1 cellular context compared by ENCODE assay signal in genomic region chr6:136501514-136501913, GRCh38.
TF ChIP-seq lines count a peak whose summit lies in the region.

No MANE protein-coding gene starts in this region.

TF ChIP-seq in K562, 482 proteins besides CTCF, POLR2A, EP300 and RAD21 (continues in another document):
- TF ChIP-seq ZBTB5 (IDR thresholded peaks at IDR 0.05) (no peak), CEBPG (CRISPR knock-in tag; IDR thresholded peaks at IDR 0.05) (peak; percentile 38), CEBPG (tag; conservative IDR thresholded peaks at IDR 0.05 in 1 of 2, IDR thresholded peaks at IDR 0.05 in 1 of 2) (peak; percentile 97 to 98), NCOR1 (IDR thresholded peaks at IDR 0.05) (peak; percentile 36; the same call in 1 of the 2 replicates), GTF2E2 (tag; IDR thresholded peaks at IDR 0.05) (0 out of 2 replicates have a peak, but pooled peaks have one; percentile 45), SMAD4 (CRISPR knock-in tag; conservative IDR thresholded peaks at IDR 0.05) (peak; percentile 78; the same call in 1 of the 2 replicates), FOXP4 (CRISPR knock-in tag; IDR thresholded peaks at IDR 0.05; ENCODE audit: borderline replicate concordance) (no peak), SMARCA4 (IDR thresholded peaks at IDR 0.05) (peak; percentile 42; the same call in 1 of the 2 replicates), CXXC5 (CRISPR knock-in tag; IDR thresholded peaks at IDR 0.05) (no peak), CHAMP1 (IDR thresholded peaks at IDR 0.05) (no peak), NFE2 (IDR thresholded peaks at IDR 0.05; ENCODE audit: low read depth) (no peak), ATF6 (CRISPR knock-in tag; IDR thresholded peaks at IDR 0.05) (no peak), PBX2 (CRISPR knock-in tag; IDR thresholded peaks at IDR 0.05; ENCODE audit: low read depth) (no peak), PBX2 (tag; conservative IDR thresholded peaks at IDR 0.05; ENCODE audit: low read depth) (peak; percentile 84), ZNF668 (CRISPR knock-in tag; IDR thresholded peaks at IDR 0.05) (no peak), THRB (CRISPR knock-in tag; conservative IDR thresholded peaks at IDR 0.05) (no peak), PTBP1 (IDR thresholded peaks at IDR 0.05; ENCODE audit: low read depth, low read length) (no peak), MED1 (CRISPR knock-in tag; IDR thresholded peaks at IDR 0.05; ENCODE audit: borderline replicate concordance) (no peak), NEUROD1 (IDR thresholded peaks at IDR 0.05; ENCODE audit: borderline replicate concordance, low read depth, low read length, partially characterized antibody) (no peak), CBX3 (IDR thresholded peaks at IDR 0.05; ENCODE audit: borderline replicate concordance in 1 of 2, low read length in 2 of 2) (no peak), BRCA1 (IDR thresholded peaks at IDR 0.05) (no peak), BRCA1 (CRISPR knock-in tag; IDR thresholded peaks at IDR 0.05) (no peak), PML (IDR thresholded peaks at IDR 0.05; ENCODE audit: low read length) (no peak), CUX1 (CRISPR knock-in tag; IDR thresholded peaks at IDR 0.05) (no peak), IRF9 (tag; IDR thresholded peaks at IDR 0.05) (peak; percentile 94), PKNOX1 (IDR thresholded peaks at IDR 0.05) (no peak; the same call in 1 of the 2 replicates), EWSR1 (IDR thresholded peaks at IDR 0.05; ENCODE audit: borderline replicate concordance, low read depth, partially characterized antibody) (no peak), TRIM24 (IDR thresholded peaks at IDR 0.05) (peak; percentile 54 to 70; a peak in 2 of 4 replicates), PPARD (CRISPR knock-in tag; IDR thresholded peaks at IDR 0.05) (no peak), RCOR1 (IDR thresholded peaks at IDR 0.05; ENCODE audit: borderline replicate concordance in 1 of 2, low read depth in 2 of 2, low read length in 2 of 2) (0 out of 4 replicates have a peak, but pooled peaks of 1 of the 2 experiments have one; percentile 19), NFYB (IDR thresholded peaks at IDR 0.05; ENCODE audit: extremely low read depth, insufficient read length) (no peak), CBFA2T3 (IDR thresholded peaks at IDR 0.05) (peak; percentile 72), MITF (IDR thresholded peaks at IDR 0.05) (no peak), DMBX1 (CRISPR knock-in tag; IDR thresholded peaks at IDR 0.05; ENCODE audit: borderline replicate concordance) (no peak), ZNF644 (tag; IDR thresholded peaks at IDR 0.05; ENCODE audit: low read depth) (peak; percentile 80; the same call in 1 of the 2 replicates), ZNF324 (CRISPR knock-in tag; IDR thresholded peaks at IDR 0.05) (no peak), MEIS2 (IDR thresholded peaks at IDR 0.05; ENCODE audit: partially characterized antibody) (peak; percentile 69)
